In genomic region chr19:28980236-28980868, GRCh38 we compare ENCODE assay signal across 15 cellular contexts.
DNase-seq lines count a peak whose midpoint lies in the region; ATAC-seq and TF ChIP-seq lines count a peak whose summit lies in the region.
"Had no signal": no experiment of that assay in that cellular context is flagged by ENCODE, and none has a peak within 500 bp of the region (broad histone marks: within the 10 kb centered on the region; RNA-seq: fewer than 3 reads in every experiment).

No MANE protein-coding gene starts in this region.

- no peak overlapping the region for H3K23ac ChIP-seq in mesendoderm (ENCODE audit: low read length)

- H2BK5ac ChIP-seq in mesendoderm (ENCODE audit: low read length): no peak overlapping the region

- H3K79me1 ChIP-seq in mesendoderm (ENCODE audit: low read length): no peaks in the 10 kb centered on the region

- no peaks in the 10 kb centered on the region for H3K36me3 Mint-ChIP-seq in stimulated activated memory B cell treated with anti-CD40 and anti-IgM and Interleukin-4, amounts not matched to agents 10 μg/mL and 1 μg/mL and 100 μg/mL, for 72 hours
- H3K36me3 Mint-ChIP-seq: CD4-positive, CD25-positive, alpha-beta regulatory T cell; stimulated activated effector memory CD8-positive, alpha-beta T cell treated with anti-CD3 and anti-CD28 coated beads, Interleukin-12 subunit alpha, Interleukin-12 subunit beta, amount 100 ng/mL, for 72 hours had no signal

- TF ChIP-seq CTCF in AG10803 (conservative IDR thresholded peaks at IDR 0.05; ENCODE audit: low read length) (peak; percentile 77), fibroblast of lung (conservative IDR thresholded peaks at IDR 0.05 in 1 of 2, IDR thresholded peaks at IDR 0.05 in 1 of 2; ENCODE audit: low read depth in 1 of 2, low read length in 2 of 2) (peak; percentile 23 to 71)

- no peaks in the 10 kb centered on the region for H3K27me3 ChIP-seq in fibroblast of lung (ENCODE audit: control insufficient read depth, insufficient read depth, low read length)
- no peaks in the 10 kb centered on the region for H3K27me3 ChIP-seq in mesendoderm (ENCODE audit: insufficient read depth, low read length, poor library complexity)
- H3K27me3 ChIP-seq: neutrophil had no signal

- H3K27ac Mint-ChIP-seq in stimulated activated memory B cell treated with anti-CD40 and anti-IgM and Interleukin-4, amounts not matched to agents 10 μg/mL and 1 μg/mL and 100 μg/mL, for 72 hours: no peak overlapping the region
- H3K27ac Mint-ChIP-seq: CD4-positive, CD25-positive, alpha-beta regulatory T cell; stimulated activated effector memory CD8-positive, alpha-beta T cell treated with anti-CD3 and anti-CD28 coated beads, Interleukin-12 subunit alpha, Interleukin-12 subunit beta, amount 100 ng/mL, for 72 hours had no signal

- peaks cover 14% of the 10 kb centered on the region for H3K9me3 Mint-ChIP-seq in stimulated activated memory B cell treated with anti-CD40 and anti-IgM and Interleukin-4, amounts not matched to agents 10 μg/mL and 1 μg/mL and 100 μg/mL, for 72 hours
- H3K9me3 Mint-ChIP-seq: stimulated activated effector memory CD8-positive, alpha-beta T cell treated with anti-CD3 and anti-CD28 coated beads, Interleukin-12 subunit alpha, Interleukin-12 subunit beta, amount 100 ng/mL, for 72 hours had no signal

- H3K4me3 Mint-ChIP-seq in stimulated activated memory B cell treated with anti-CD40 and anti-IgM and Interleukin-4, amounts not matched to agents 10 μg/mL and 1 μg/mL and 100 μg/mL, for 72 hours: no peak overlapping the region
- H3K4me3 Mint-ChIP-seq: CD4-positive, CD25-positive, alpha-beta regulatory T cell; stimulated activated effector memory CD8-positive, alpha-beta T cell treated with anti-CD3 and anti-CD28 coated beads, Interleukin-12 subunit alpha, Interleukin-12 subunit beta, amount 100 ng/mL, for 72 hours had no signal

- no peak overlapping the region for H3K18ac ChIP-seq in mesendoderm (ENCODE audit: low read length)

- H2AFZ ChIP-seq in fibroblast of lung (ENCODE audit: low read length): no peak overlapping the region

- no peak overlapping the region for H3K27ac ChIP-seq in fibroblast of lung (ENCODE audit: insufficient read depth, low read length)
- H3K27ac ChIP-seq in mesendoderm (ENCODE audit: low read depth, low read length): no peak overlapping the region
- H3K27ac ChIP-seq: epithelial cell of prostate, neutrophil had no signal

- no peaks in the 10 kb centered on the region for H3K27me3 Mint-ChIP-seq in stimulated activated memory B cell treated with anti-CD40 and anti-IgM and Interleukin-4, amounts not matched to agents 10 μg/mL and 1 μg/mL and 100 μg/mL, for 72 hours

- no peaks in the 10 kb centered on the region for H3K9me3 ChIP-seq in fibroblast of lung (ENCODE audit: control insufficient read depth, insufficient read depth, low read depth, low read length)
- H3K9me3 ChIP-seq: neutrophil had no signal

- H3K4me2 ChIP-seq in fibroblast of lung (ENCODE audit: extremely low read depth, insufficient read depth, low read length) (no peak overlapping the region), mesendoderm (ENCODE audit: low read length) (no peak overlapping the region)

- no peaks in the 10 kb centered on the region for H3K4me1 Mint-ChIP-seq in stimulated activated memory B cell treated with anti-CD40 and anti-IgM and Interleukin-4, amounts not matched to agents 10 μg/mL and 1 μg/mL and 100 μg/mL, for 72 hours
- H3K4me1 Mint-ChIP-seq: CD4-positive, CD25-positive, alpha-beta regulatory T cell; stimulated activated effector memory CD8-positive, alpha-beta T cell treated with anti-CD3 and anti-CD28 coated beads, Interleukin-12 subunit alpha, Interleukin-12 subunit beta, amount 100 ng/mL, for 72 hours had no signal

- DNase-seq in AG10803 (ENCODE audit: low read depth) (peak; percentile 61), LHCN-M2 (ENCODE audit: low read depth) (peak; percentile 47), fibroblast of lung (ENCODE audit: low read depth in 2 of 2) (no peak), mesendoderm (peak; percentile 75), NCI-H446 (lab: John Stamatoyannopoulos, UW) (no peak)
- DNase-seq: activated CD4-positive, alpha-beta T cell treated with anti-CD3 and anti-CD28 coated beads for 48 hours; CD4-positive, CD25-positive, alpha-beta regulatory T cell; NCI-H1092 treated with DMSO at 0.1 percent for 48 hours; NCI-H82 had no signal

- no peaks in the 10 kb centered on the region for H3K79me2 ChIP-seq in fibroblast of lung (ENCODE audit: control insufficient read depth, insufficient read depth, low read length)
- no peaks in the 10 kb centered on the region for H3K79me2 ChIP-seq in mesendoderm (ENCODE audit: control insufficient read depth, insufficient read depth, low read length)

- no CpG with 5 or more reads among the region's 7 CpGs for WGBS in mesendoderm (ENCODE audit: extremely low coverage, insufficient coverage, low lambda C conversion rate)

- no peak overlapping the region for H2BK120ac ChIP-seq in mesendoderm (ENCODE audit: low read depth, low read length)

- no peak overlapping the region for H4K5ac ChIP-seq in mesendoderm (ENCODE audit: low read length)

- no peak overlapping the region for H4K8ac ChIP-seq in mesendoderm (ENCODE audit: low read depth, low read length)

- no peak overlapping the region for H2AK5ac ChIP-seq in mesendoderm (ENCODE audit: low read length)

- no peaks in the 10 kb centered on the region for H4K20me1 ChIP-seq in fibroblast of lung (ENCODE audit: control insufficient read depth, extremely low read depth, insufficient read depth, low read length)

- no peak overlapping the region for H2BK15ac ChIP-seq in mesendoderm (replicated peaks; ENCODE audit: low read depth)

- no peak overlapping the region for H3K4me3 ChIP-seq in AG10803 (ENCODE audit: low read length)
- H3K4me3 ChIP-seq in fibroblast of lung (replicated peaks in 1 of 4; ENCODE audit: control extremely low read depth in 1 of 4, insufficient read depth in 1 of 4, low read depth in 3 of 4, low read length in 4 of 4): no peak overlapping the region
- no peak overlapping the region for H3K4me3 ChIP-seq in mesendoderm (ENCODE audit: low read length)

- H3K4me1 ChIP-seq in fibroblast of lung (ENCODE audit: control insufficient read depth, extremely low read depth, insufficient read depth, low read length) (no peaks in the 10 kb centered on the region), mesendoderm (ENCODE audit: control insufficient read depth, low read depth, low read length) (no peaks in the 10 kb centered on the region)

- H3K4ac ChIP-seq in mesendoderm (ENCODE audit: low read depth, low read length): no peak overlapping the region

- H3K9ac ChIP-seq in fibroblast of lung (ENCODE audit: insufficient read depth, low read length): no peak overlapping the region
- no peak overlapping the region for H3K9ac ChIP-seq in mesendoderm (ENCODE audit: low read length)

- H3K36me3 ChIP-seq in fibroblast of lung (ENCODE audit: control insufficient read depth, insufficient read depth, low read length) (no peaks in the 10 kb centered on the region), mesendoderm (ENCODE audit: control insufficient read depth, insufficient read depth, low read length) (no peaks in the 10 kb centered on the region)
- H3K36me3 ChIP-seq: neutrophil had no signal

- no peak overlapping the region for H3K56ac ChIP-seq in mesendoderm (ENCODE audit: low read length)

- no peak for ATAC-seq in HG03108 (IDR thresholded peaks at IDR 0.05; ENCODE audit: unreplicated experiment)
- ATAC-seq in GM19455 (IDR thresholded peaks at IDR 0.05; ENCODE audit: unreplicated experiment): no peak
- no peak for ATAC-seq in stimulated activated memory B cell treated with anti-CD40 and anti-IgM and Interleukin-4, amounts not matched to agents 10 μg/mL and 1 μg/mL and 100 μg/mL, for 72 hours
- ATAC-seq: stimulated activated effector memory CD8-positive, alpha-beta T cell treated with anti-CD3 and anti-CD28 coated beads, Interleukin-12 subunit alpha, Interleukin-12 subunit beta, amount 100 ng/mL, for 72 hours had no signal

Comparison
In these comparisons a context has a peak if more than half of its experiments do, and no peak if none do; other contexts are left out.
1. DNase-seq: peak in AG10803 (single experiment), LHCN-M2 (single experiment) and mesendoderm (single experiment); none in fibroblast of lung (0 of 2) and NCI-H446 (0 of 2).